In genomic region chr5:33649801-33650482, GRCh38 we compare ENCODE assay signal across 12 cellular contexts.
A peak's percentile ranks its signal among the peaks of the same experiment; 100 is the strongest.
DNase-seq lines count a peak whose midpoint lies in the region; ATAC-seq, FAIRE-seq and TF ChIP-seq lines count a peak whose summit lies in the region.
"Had no signal": no experiment of that assay in that cellular context is flagged by ENCODE, and none has a peak within 500 bp of the region (broad histone marks: within the 10 kb centered on the region; RNA-seq: fewer than 3 reads in every experiment).

No MANE protein-coding gene starts in this region.

- DNase-seq in AG08395 (ENCODE audit: low spot score) (peak; percentile 90), cardiac fibroblast (ENCODE audit: low read depth in 2 of 2) (peak; percentile 34 to 68), kidney epithelial cell (ENCODE audit: low read depth) (peak; percentile 61), DMS 273 (lab: John Stamatoyannopoulos, UW; ENCODE audit: unreplicated experiment) (no peak), Right ventricle myocardium superior (no peak), small intestine (no peak)
- DNase-seq in stimulated activated naive CD8-positive, alpha-beta T cell treated with anti-CD3 and anti-CD28 coated beads, Interleukin-15, Interleukin-2, amounts not matched to agents 100 U/mL and 50 U/mL, for 24 hours: no peak
- DNase-seq: activated T-cell treated with anti-CD3 and anti-CD28 coated beads, Interleukin-2, amount 50 U/mL, for 48 hours; psoas muscle had no signal

- no peak for TF ChIP-seq CTCF in cardiac fibroblast (IDR thresholded peaks at IDR 0.05; ENCODE audit: low read depth, low read length)
- no peak for TF ChIP-seq CTCF in kidney epithelial cell (IDR thresholded peaks at IDR 0.05; ENCODE audit: insufficient read depth, low read length, poor library complexity, severe bottlenecking)

- H3K4me3 ChIP-seq in HUES64 (ENCODE audit: low read length): no peak overlapping the region
- no peak overlapping the region for H3K4me3 ChIP-seq in cardiac fibroblast (replicated peaks in 1 of 2; ENCODE audit: low read depth in 2 of 2, low read length in 2 of 2)
- H3K4me3 ChIP-seq in kidney epithelial cell (ENCODE audit: low read depth, low read length): no peak overlapping the region
- H3K4me3 ChIP-seq in small intestine (ENCODE audit: low read depth in 1 of 2, low read length in 2 of 2): no peak overlapping the region
- H3K4me3 ChIP-seq: BLaER1, psoas muscle had no signal

- H3K4me1 ChIP-seq in HUES64 (ENCODE audit: insufficient read depth, low read length) (peaks cover 11% of the 10 kb centered on the region; the same call in 1 of the 2 replicates), small intestine (ENCODE audit: control insufficient read depth in 2 of 2, insufficient read depth in 1 of 2, low read depth in 1 of 2, low read length in 1 of 2) (peaks cover 2% of the 10 kb centered on the region in 2 donors)
- H3K4me1 ChIP-seq: BLaER1, psoas muscle had no signal

- ATAC-seq in Right ventricle myocardium superior (ENCODE audit: poor library complexity): no peak
- no peak for ATAC-seq in stimulated activated naive CD8-positive, alpha-beta T cell treated with anti-CD3 and anti-CD28 coated beads, Interleukin-15, Interleukin-2, amounts not matched to agents 100 U/mL and 50 U/mL, for 24 hours
- ATAC-seq: psoas muscle had no signal

- H3K9me3 ChIP-seq in HUES64 (ENCODE audit: insufficient read depth, low read depth, low read length) (no peaks in the 10 kb centered on the region), small intestine (ENCODE audit: control insufficient read depth, low read depth) (no peaks in the 10 kb centered on the region)
- H3K9me3 ChIP-seq: BLaER1, psoas muscle had no signal

- peaks cover 4% of the 10 kb centered on the region; the same call in 1 of the 2 replicates for H3K36me3 ChIP-seq in HUES64 (ENCODE audit: insufficient read depth, low read length)
- H3K36me3 ChIP-seq in kidney epithelial cell (ENCODE audit: control insufficient read depth, insufficient read depth, low read length): no peaks in the 10 kb centered on the region
- H3K36me3 ChIP-seq in small intestine (ENCODE audit: control insufficient read depth in 2 of 2, insufficient read depth in 2 of 2, low read length in 2 of 2): no peaks in the 10 kb centered on the region
- H3K36me3 ChIP-seq: BLaER1 had no signal

- intact Hi-C loops in Right ventricle myocardium superior (cut with DNase I): no loop called here

- H3K27me3 ChIP-seq in HUES64 (ENCODE audit: insufficient read depth, low read length) (no peaks in the 10 kb centered on the region), kidney epithelial cell (ENCODE audit: control insufficient read depth, insufficient read depth, low read length) (no peaks in the 10 kb centered on the region), small intestine (ENCODE audit: control insufficient read depth in 2 of 2, insufficient read depth in 2 of 2, low read length in 2 of 2) (no peaks in the 10 kb centered on the region)
- H3K27me3 ChIP-seq: BLaER1 had no signal

- FAIRE-seq in small intestine (lab: Jason Lieb, UNC): no peak
- FAIRE-seq: RCC 7860 had no signal

- no peak overlapping the region for H3K9ac ChIP-seq in HUES64 (ENCODE audit: low read depth, low read length)
- H3K9ac ChIP-seq: BLaER1 had no signal

- WGBS in HUES64: 43% methylated on average over 1 of the region's 1 CpG
- WGBS in small intestine, 3 donors: 67 to 72% (median 68%) methylated on average over 1 of the region's 1 CpG

- peak overlapping the region; percentile 29; the same call in 1 of the 2 replicates for H3K27ac ChIP-seq in HUES64 (ENCODE audit: low read depth, low read length)
- H3K27ac ChIP-seq in small intestine (ENCODE audit: low read depth in 1 of 2, low read length in 1 of 2): no peak overlapping the region
- H3K27ac ChIP-seq: BLaER1, psoas muscle had no signal

Comparison
In these comparisons a context has a peak if more than half of its experiments do, and no peak if none do; other contexts are left out.
1. DNase-seq: peak in AG08395 (single experiment), cardiac fibroblast (2 of 2) and kidney epithelial cell (single experiment); none in DMS 273 (single experiment), Right ventricle myocardium superior (single experiment), small intestine (single experiment) and stimulated activated naive CD8-positive, alpha-beta T cell treated with anti-CD3 and anti-CD28 coated beads, Interleukin-15, Interleukin-2, amounts not matched to agents 100 U/mL and 50 U/mL, for 24 hours (single experiment).